Comparison of ENCODE assay signal across 11 cellular contexts in the genomic region with DNA sequence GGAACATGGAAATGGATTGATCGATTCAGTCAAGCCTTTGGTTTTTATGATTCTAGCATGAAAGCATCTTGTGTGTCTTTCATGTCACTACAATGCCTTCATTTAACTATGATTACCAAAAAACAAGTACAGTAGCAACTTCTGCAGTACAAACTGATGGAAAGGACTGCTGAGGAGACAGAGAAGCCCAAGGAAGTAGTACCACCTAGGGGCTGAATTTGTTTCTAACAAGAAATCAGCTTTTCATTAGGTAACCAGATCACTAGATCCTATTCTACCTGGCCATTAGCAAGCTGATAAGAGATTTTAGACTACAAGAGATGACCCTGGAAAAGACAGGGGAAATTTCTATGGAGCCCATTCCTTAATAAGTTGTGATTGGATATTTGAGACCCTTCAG. TPM values are rescaled to one million over a fixed set of nuclear protein-coding genes. Genes with fewer than 3 reads are reported as not detected.
DNase-seq lines count a peak whose midpoint lies in the region; ATAC-seq, FAIRE-seq and TF ChIP-seq lines count a peak whose summit lies in the region.
"Had no signal": no experiment of that assay in that cellular context is flagged by ENCODE, and none has a peak within 500 bp of the region (broad histone marks: within the 10 kb centered on the region; RNA-seq: fewer than 3 reads in every experiment).

No MANE protein-coding gene starts in this region.

- H3K36me3 Mint-ChIP-seq in osteocyte (ENCODE audit: unreplicated experiment), result no peaks in the 10 kb centered on the region
- H3K36me3 Mint-ChIP-seq: naive thymus-derived CD4-positive, alpha-beta T cell had no signal

- 68 to 79% methylated on average over 1 of the region's 1 CpG for WGBS in pancreas, 2 donors

- TF ChIP-seq CTCF in cardiac fibroblast (IDR thresholded peaks at IDR 0.05; ENCODE audit: low read depth, low read length), result peak; percentile 21
- TF ChIP-seq CTCF in osteocyte (IDR thresholded peaks at IDR 0.05), result peak; percentile 63
- no peak for TF ChIP-seq CTCF in pancreas (IDR thresholded peaks at IDR 0.05)

- peaks cover 28% of the 10 kb centered on the region for H3K4me1 Mint-ChIP-seq in osteocyte (ENCODE audit: unreplicated experiment)

- no peak for FAIRE-seq in pancreas (lab: Jason Lieb, UNC)

- H3K4me3 ChIP-seq in cardiac fibroblast (replicated peaks in 1 of 2; ENCODE audit: low read depth in 2 of 2, low read length in 2 of 2) (no peak overlapping the region), pancreas (no peak overlapping the region)

- no peaks in the 10 kb centered on the region for H3K27me3 ChIP-seq in pancreas

- no peaks in the 10 kb centered on the region for H3K9me3 ChIP-seq in pancreas

- H3K27ac Mint-ChIP-seq in osteocyte (ENCODE audit: unreplicated experiment), result no peak overlapping the region

- intact Hi-C loops in pancreas (cut with DNase I), result no loop called here

- DNase-seq in G401 (ENCODE audit: low spot score) (peak; percentile 47), LHCN-M2 (ENCODE audit: low read depth) (peak; percentile 41), cardiac fibroblast (ENCODE audit: low read depth in 2 of 2) (peak; percentile 51 to 72), osteocyte (ENCODE audit: extremely low spot score, unreplicated experiment) (no peak), GM19240 (ENCODE audit: insufficient read length, low spot score) (no peak), pancreas (no peak), NCI-H524 treated with DMSO at 0.1 percent for 48 hours (lab: John Stamatoyannopoulos, UW) (no peak)
- DNase-seq: activated T-cell treated with anti-CD3 and anti-CD28 coated beads, Interleukin-2, amount 50 U/mL, for 4 hours had no signal

- ATAC-seq in HG03045 (IDR thresholded peaks at IDR 0.05; ENCODE audit: unreplicated experiment) (no peak), pancreas (no peak)
- ATAC-seq: activated T-cell treated with anti-CD3 and anti-CD28 coated beads, Interleukin-2, amount 50 U/mL, for 4 hours; naive thymus-derived CD4-positive, alpha-beta T cell had no signal

- H3K36me3 ChIP-seq in pancreas, result no peaks in the 10 kb centered on the region

- in situ Hi-C loops in G401 (cut with HindIII; ENCODE audit: low sequenced_read_pairs), result no loop called here

- peaks cover 0 to 18% (median 6%) of the 10 kb centered on the region in 3 donors for H3K4me1 ChIP-seq in pancreas

- no peak overlapping the region for H3K27ac ChIP-seq in pancreas

- no peaks in the 10 kb centered on the region for H3K27me3 Mint-ChIP-seq in osteocyte (ENCODE audit: unreplicated experiment)

- H3K4me3 Mint-ChIP-seq in osteocyte (ENCODE audit: unreplicated experiment), result no peak overlapping the region
- H3K4me3 Mint-ChIP-seq: activated T-cell treated with anti-CD3 and anti-CD28 coated beads, Interleukin-2, amount 50 U/mL, for 4 hours; naive thymus-derived CD4-positive, alpha-beta T cell had no signal

- H3K9me3 Mint-ChIP-seq in osteocyte (ENCODE audit: unreplicated experiment), result no peaks in the 10 kb centered on the region
- H3K9me3 Mint-ChIP-seq: activated T-cell treated with anti-CD3 and anti-CD28 coated beads, Interleukin-2, amount 50 U/mL, for 4 hours; naive thymus-derived CD4-positive, alpha-beta T cell had no signal

RNA-seq across cellular contexts. Expression of a gene that starts 3.2 kb away (rescaled TPM):
- 19.2 and 21.7 TPM in 2 replicates for total RNA-seq in G401 (2014; rRNA removed; shearing (Covaris generic))
- total RNA-seq in LHCN-M2 (2014; rRNA removed), result 33.3 and 70.9 TPM in 2 replicates
- polyA plus RNA-seq in LHCN-M2 (2012), result 7.0 TPM
- 20.4 and 21.5 TPM in 2 replicates for total RNA-seq in osteocyte
- 1 to 10 TPM; 2.4 to 9.3 (median 3.8) TPM for total RNA-seq in pancreas
- polyA plus RNA-seq in pancreas, result 10 to 100 TPM in 1 of 2 donors, 1 to 10 TPM in 1; 4.0 to 11.4 TPM

RNA-seq across cellular contexts. Expression of a gene that starts 11.4 kb away (rescaled TPM):
- total RNA-seq in G401 (2014; rRNA removed; shearing (Covaris generic)), result not detected in 2 replicates
- total RNA-seq in LHCN-M2 (2014; rRNA removed) (not detected in 2 replicates), osteocyte (not detected in 2 replicates), pancreas (not detected)
- polyA plus RNA-seq in LHCN-M2 (2012), result not detected
- under 1 TPM in 1 of 2 donors, not detected in 1; 0.05 TPM for polyA plus RNA-seq in pancreas
- total RNA-seq: activated T-cell treated with anti-CD3 and anti-CD28 coated beads, Interleukin-2, amount 50 U/mL, for 4 hours; naive thymus-derived CD4-positive, alpha-beta T cell had no signal
- polyA plus RNA-seq: urinary bladder had no signal

RNA-seq across cellular contexts. Expression of a gene that starts 25.1 kb away (rescaled TPM):
- 2.4 and 2.5 TPM in 2 replicates for total RNA-seq in G401 (2014; rRNA removed; shearing (Covaris generic))
- total RNA-seq in LHCN-M2 (2014; rRNA removed) (32.1 and 40.5 TPM in 2 replicates), osteocyte (22.5 and 22.7 TPM in 2 replicates), pancreas (1 to 10 TPM; 3.7 to 8.1 (median 4.2) TPM)
- polyA plus RNA-seq in LHCN-M2 (2012), result 7.6 TPM
- polyA plus RNA-seq in pancreas, result 1 to 10 TPM; 2.9 to 6.1 TPM

Comparison
In these comparisons a context has a peak if more than half of its experiments do, and no peak if none do; other contexts are left out.
1. DNase-seq: peak in G401 (single experiment), LHCN-M2 (single experiment) and cardiac fibroblast (2 of 2); none in osteocyte (single experiment), GM19240 (single experiment), pancreas (0 of 6) and NCI-H524 treated with DMSO at 0.1 percent for 48 hours (single experiment).
2. CTCF ChIP-seq: peak in cardiac fibroblast (single experiment) and osteocyte (single experiment); none in pancreas (0 of 4).